ENCODE assay signal across 1 cellular context in the genomic region with DNA sequence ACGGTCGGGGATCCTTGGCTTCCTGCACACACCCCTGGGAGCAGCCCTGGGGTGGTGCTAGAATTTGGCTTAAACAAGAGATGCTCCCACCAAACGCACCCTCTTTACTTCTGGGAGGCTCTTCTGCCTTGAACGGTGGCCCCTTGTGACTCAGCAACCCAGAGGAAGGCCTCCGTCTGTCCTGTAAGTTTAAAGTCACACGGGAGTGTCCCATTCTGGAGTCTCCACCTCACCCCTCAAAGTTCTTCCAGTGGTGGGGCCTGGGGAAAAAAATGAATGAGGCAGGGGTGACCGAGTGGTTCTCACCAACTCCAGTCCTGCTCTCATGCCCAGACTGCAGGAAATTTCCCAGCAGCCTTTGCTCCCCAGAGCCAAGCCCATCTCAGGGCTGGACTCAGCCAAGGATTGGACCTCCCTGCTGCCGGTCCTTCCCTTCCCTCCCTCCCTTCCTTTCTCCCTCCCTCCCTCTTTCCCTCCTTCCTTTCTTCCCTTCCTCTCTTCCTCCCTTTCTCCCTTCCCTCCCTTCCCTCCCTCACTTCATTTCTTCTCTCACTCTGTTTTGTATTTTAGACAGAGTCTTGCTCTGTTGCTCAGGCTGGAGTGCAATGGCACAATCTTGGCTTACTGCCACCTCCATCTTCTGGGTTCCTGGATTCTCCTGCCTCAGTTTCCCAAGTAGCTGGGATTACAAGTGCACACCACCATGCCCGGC.
TF ChIP-seq lines count a peak whose summit lies in the region.

No MANE protein-coding gene starts in this region.

TF ChIP-seq in K562, 482 proteins besides CTCF, POLR2A, EP300 and RAD21 (continued from another document and continues in another):
- TF ChIP-seq, protein P1, sequence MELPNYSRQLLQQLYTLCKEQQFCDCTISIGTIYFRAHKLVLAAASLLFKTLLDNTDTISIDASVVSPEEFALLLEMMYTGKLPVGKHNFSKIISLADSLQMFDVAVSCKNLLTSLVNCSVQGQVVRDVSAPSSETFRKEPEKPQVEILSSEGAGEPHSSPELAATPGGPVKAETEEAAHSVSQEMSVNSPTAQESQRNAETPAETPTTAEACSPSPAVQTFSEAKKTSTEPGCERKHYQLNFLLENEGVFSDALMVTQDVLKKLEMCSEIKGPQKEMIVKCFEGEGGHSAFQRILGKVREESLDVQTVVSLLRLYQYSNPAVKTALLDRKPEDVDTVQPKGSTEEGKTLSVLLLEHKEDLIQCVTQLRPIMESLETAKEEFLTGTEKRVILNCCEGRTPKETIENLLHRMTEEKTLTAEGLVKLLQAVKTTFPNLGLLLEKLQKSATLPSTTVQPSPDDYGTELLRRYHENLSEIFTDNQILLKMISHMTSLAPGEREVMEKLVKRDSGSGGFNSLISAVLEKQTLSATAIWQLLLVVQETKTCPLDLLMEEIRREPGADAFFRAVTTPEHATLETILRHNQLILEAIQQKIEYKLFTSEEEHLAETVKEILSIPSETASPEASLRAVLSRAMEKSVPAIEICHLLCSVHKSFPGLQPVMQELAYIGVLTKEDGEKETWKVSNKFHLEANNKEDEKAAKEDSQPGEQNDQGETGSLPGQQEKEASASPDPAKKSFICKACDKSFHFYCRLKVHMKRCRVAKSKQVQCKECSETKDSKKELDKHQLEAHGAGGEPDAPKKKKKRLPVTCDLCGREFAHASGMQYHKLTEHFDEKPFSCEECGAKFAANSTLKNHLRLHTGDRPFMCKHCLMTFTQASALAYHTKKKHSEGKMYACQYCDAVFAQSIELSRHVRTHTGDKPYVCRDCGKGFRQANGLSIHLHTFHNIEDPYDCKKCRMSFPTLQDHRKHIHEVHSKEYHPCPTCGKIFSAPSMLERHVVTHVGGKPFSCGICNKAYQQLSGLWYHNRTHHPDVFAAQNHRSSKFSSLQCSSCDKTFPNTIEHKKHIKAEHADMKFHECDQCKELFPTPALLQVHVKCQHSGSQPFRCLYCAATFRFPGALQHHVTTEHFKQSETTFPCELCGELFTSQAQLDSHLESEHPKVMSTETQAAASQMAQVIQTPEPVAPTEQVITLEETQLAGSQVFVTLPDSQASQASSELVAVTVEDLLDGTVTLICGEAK (IDR thresholded peaks at IDR 0.05), result peak; percentile 57; the same call in 1 of the 2 replicates
- TF ChIP-seq, protein P1 (CRISPR knock-in tag; IDR thresholded peaks at IDR 0.05), result no peak
- TF ChIP-seq, protein P2, sequence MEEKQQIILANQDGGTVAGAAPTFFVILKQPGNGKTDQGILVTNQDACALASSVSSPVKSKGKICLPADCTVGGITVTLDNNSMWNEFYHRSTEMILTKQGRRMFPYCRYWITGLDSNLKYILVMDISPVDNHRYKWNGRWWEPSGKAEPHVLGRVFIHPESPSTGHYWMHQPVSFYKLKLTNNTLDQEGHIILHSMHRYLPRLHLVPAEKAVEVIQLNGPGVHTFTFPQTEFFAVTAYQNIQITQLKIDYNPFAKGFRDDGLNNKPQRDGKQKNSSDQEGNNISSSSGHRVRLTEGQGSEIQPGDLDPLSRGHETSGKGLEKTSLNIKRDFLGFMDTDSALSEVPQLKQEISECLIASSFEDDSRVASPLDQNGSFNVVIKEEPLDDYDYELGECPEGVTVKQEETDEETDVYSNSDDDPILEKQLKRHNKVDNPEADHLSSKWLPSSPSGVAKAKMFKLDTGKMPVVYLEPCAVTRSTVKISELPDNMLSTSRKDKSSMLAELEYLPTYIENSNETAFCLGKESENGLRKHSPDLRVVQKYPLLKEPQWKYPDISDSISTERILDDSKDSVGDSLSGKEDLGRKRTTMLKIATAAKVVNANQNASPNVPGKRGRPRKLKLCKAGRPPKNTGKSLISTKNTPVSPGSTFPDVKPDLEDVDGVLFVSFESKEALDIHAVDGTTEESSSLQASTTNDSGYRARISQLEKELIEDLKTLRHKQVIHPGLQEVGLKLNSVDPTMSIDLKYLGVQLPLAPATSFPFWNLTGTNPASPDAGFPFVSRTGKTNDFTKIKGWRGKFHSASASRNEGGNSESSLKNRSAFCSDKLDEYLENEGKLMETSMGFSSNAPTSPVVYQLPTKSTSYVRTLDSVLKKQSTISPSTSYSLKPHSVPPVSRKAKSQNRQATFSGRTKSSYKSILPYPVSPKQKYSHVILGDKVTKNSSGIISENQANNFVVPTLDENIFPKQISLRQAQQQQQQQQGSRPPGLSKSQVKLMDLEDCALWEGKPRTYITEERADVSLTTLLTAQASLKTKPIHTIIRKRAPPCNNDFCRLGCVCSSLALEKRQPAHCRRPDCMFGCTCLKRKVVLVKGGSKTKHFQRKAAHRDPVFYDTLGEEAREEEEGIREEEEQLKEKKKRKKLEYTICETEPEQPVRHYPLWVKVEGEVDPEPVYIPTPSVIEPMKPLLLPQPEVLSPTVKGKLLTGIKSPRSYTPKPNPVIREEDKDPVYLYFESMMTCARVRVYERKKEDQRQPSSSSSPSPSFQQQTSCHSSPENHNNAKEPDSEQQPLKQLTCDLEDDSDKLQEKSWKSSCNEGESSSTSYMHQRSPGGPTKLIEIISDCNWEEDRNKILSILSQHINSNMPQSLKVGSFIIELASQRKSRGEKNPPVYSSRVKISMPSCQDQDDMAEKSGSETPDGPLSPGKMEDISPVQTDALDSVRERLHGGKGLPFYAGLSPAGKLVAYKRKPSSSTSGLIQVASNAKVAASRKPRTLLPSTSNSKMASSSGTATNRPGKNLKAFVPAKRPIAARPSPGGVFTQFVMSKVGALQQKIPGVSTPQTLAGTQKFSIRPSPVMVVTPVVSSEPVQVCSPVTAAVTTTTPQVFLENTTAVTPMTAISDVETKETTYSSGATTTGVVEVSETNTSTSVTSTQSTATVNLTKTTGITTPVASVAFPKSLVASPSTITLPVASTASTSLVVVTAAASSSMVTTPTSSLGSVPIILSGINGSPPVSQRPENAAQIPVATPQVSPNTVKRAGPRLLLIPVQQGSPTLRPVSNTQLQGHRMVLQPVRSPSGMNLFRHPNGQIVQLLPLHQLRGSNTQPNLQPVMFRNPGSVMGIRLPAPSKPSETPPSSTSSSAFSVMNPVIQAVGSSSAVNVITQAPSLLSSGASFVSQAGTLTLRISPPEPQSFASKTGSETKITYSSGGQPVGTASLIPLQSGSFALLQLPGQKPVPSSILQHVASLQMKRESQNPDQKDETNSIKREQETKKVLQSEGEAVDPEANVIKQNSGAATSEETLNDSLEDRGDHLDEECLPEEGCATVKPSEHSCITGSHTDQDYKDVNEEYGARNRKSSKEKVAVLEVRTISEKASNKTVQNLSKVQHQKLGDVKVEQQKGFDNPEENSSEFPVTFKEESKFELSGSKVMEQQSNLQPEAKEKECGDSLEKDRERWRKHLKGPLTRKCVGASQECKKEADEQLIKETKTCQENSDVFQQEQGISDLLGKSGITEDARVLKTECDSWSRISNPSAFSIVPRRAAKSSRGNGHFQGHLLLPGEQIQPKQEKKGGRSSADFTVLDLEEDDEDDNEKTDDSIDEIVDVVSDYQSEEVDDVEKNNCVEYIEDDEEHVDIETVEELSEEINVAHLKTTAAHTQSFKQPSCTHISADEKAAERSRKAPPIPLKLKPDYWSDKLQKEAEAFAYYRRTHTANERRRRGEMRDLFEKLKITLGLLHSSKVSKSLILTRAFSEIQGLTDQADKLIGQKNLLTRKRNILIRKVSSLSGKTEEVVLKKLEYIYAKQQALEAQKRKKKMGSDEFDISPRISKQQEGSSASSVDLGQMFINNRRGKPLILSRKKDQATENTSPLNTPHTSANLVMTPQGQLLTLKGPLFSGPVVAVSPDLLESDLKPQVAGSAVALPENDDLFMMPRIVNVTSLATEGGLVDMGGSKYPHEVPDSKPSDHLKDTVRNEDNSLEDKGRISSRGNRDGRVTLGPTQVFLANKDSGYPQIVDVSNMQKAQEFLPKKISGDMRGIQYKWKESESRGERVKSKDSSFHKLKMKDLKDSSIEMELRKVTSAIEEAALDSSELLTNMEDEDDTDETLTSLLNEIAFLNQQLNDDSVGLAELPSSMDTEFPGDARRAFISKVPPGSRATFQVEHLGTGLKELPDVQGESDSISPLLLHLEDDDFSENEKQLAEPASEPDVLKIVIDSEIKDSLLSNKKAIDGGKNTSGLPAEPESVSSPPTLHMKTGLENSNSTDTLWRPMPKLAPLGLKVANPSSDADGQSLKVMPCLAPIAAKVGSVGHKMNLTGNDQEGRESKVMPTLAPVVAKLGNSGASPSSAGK (IDR thresholded peaks at IDR 0.05), result peak; percentile 40; the same call in 1 of the 2 replicates
- TF ChIP-seq GABPB1 (CRISPR knock-in tag; IDR thresholded peaks at IDR 0.05) (no peak), SMAD4 (CRISPR knock-in tag; conservative IDR thresholded peaks at IDR 0.05) (peak; percentile 40; the same call in 1 of the 2 replicates), RCOR1 (IDR thresholded peaks at IDR 0.05; ENCODE audit: borderline replicate concordance in 1 of 2, low read depth in 2 of 2, low read length in 2 of 2) (0 out of 4 replicates have a peak, but pooled peaks of 1 of the 2 experiments have one; percentile 20), ARNT (IDR thresholded peaks at IDR 0.05) (no peak), MAFK (IDR thresholded peaks at IDR 0.05; ENCODE audit: low read length) (peak; percentile 23; the same call in 1 of the 2 replicates), KDM1A (IDR thresholded peaks at IDR 0.05) (peak in 1 of 2 experiments; percentile 37; a peak in 1 of 4 replicates), ZNF143 (CRISPR knock-in tag; IDR thresholded peaks at IDR 0.05) (peak; percentile 66), NFIC (IDR thresholded peaks at IDR 0.05) (peak; percentile 85), NR2C1 (IDR thresholded peaks at IDR 0.05) (no peak), NR2C1 (tag; IDR thresholded peaks at IDR 0.05) (no peak), PHF8 (IDR thresholded peaks at IDR 0.05; ENCODE audit: borderline replicate concordance, low read length) (peak; percentile 54; the same call in 1 of the 2 replicates), NUFIP1 (IDR thresholded peaks at IDR 0.05; ENCODE audit: partially characterized antibody) (peak; percentile 26), PHF20 (IDR thresholded peaks at IDR 0.05; ENCODE audit: partially characterized antibody) (peak; percentile 65), FIP1L1 (IDR thresholded peaks at IDR 0.05; ENCODE audit: low read depth, low read length, poor library complexity, severe bottlenecking) (no peak), ZNF347 (CRISPR knock-in tag; IDR thresholded peaks at IDR 0.05; ENCODE audit: low read depth) (no peak)
- TF ChIP-seq, protein P3, sequence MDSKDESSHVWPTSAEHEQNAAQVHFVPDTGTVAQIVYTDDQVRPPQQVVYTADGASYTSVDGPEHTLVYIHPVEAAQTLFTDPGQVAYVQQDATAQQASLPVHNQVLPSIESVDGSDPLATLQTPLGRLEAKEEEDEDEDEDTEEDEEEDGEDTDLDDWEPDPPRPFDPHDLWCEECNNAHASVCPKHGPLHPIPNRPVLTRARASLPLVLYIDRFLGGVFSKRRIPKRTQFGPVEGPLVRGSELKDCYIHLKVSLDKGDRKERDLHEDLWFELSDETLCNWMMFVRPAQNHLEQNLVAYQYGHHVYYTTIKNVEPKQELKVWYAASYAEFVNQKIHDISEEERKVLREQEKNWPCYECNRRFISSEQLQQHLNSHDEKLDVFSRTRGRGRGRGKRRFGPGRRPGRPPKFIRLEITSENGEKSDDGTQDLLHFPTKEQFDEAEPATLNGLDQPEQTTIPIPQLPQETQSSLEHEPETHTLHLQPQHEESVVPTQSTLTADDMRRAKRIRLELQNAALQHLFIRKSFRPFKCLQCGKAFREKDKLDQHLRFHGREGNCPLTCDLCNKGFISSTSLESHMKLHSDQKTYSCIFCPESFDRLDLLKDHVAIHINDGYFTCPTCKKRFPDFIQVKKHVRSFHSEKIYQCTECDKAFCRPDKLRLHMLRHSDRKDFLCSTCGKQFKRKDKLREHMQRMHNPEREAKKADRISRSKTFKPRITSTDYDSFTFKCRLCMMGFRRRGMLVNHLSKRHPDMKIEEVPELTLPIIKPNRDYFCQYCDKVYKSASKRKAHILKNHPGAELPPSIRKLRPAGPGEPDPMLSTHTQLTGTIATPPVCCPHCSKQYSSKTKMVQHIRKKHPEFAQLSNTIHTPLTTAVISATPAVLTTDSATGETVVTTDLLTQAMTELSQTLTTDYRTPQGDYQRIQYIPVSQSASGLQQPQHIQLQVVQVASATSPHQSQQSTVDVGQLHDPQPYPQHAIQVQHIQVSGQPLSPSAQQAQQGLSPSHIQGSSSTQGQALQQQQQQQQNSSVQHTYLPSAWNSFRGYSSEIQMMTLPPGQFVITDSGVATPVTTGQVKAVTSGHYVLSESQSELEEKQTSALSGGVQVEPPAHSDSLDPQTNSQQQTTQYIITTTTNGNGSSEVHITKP (IDR thresholded peaks at IDR 0.05; ENCODE audit: partially characterized antibody), result peak; percentile 45
- TF ChIP-seq, protein P4, sequence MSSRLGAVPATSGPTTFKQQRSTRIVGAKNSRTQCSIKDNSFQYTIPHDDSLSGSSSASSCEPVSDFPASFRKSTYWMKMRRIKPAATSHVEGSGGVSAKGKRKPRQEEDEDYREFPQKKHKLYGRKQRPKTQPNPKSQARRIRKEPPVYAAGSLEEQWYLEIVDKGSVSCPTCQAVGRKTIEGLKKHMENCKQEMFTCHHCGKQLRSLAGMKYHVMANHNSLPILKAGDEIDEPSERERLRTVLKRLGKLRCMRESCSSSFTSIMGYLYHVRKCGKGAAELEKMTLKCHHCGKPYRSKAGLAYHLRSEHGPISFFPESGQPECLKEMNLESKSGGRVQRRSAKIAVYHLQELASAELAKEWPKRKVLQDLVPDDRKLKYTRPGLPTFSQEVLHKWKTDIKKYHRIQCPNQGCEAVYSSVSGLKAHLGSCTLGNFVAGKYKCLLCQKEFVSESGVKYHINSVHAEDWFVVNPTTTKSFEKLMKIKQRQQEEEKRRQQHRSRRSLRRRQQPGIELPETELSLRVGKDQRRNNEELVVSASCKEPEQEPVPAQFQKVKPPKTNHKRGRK (tag; IDR thresholded peaks at IDR 0.05), result peak; percentile 87
- TF ChIP-seq, protein P5, sequence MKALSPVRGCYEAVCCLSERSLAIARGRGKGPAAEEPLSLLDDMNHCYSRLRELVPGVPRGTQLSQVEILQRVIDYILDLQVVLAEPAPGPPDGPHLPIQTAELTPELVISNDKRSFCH (CRISPR knock-in tag; IDR thresholded peaks at IDR 0.05), result no peak
- TF ChIP-seq, protein P5 (tag; IDR thresholded peaks at IDR 0.05), result no peak
